In the genomic region with DNA sequence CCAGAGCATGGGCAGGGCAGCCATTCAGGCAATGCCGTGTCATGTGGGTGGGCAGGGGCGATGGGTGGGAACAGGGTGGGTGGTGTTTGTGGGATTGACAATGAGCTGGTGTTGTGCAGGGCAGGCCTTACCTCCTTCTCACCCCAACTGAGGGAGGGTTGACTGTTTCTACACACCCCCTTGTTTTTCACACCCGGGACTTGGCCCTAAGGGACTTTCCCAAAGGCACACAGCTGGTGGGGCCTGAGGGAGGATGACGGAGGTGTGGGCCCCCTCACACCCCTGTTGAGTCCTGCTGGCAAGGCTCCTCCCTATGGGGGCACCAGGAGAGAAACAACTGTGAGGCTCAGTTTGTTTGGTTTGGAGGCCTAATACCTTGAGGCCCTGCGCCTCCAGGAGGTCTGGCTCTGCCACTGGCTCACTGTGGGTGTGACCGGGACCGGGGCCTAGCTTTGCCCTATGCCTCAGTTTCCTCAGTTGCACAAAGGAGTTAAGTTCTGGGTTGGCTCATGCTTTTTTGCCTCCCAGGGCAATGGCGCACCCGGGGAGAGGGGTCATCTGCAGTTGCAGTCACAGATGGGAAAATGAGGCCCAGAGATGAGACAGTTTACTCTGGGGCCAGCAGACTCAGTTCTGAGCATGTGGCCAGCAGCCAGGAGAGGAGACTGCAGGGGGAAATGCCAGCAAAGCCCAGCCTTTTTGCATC, we compare ENCODE assay signal across 8 cellular contexts. TPM values are rescaled to one million over a fixed set of nuclear protein-coding genes. Genes with fewer than 3 reads are reported as not detected.
DNase-seq lines count a peak whose midpoint lies in the region; ATAC-seq and TF ChIP-seq lines count a peak whose summit lies in the region.

No MANE protein-coding gene starts in this region.

- in situ Hi-C loops in GM23248 (cut with MboI) = no loop called here

- peaks cover 7% of the 10 kb centered on the region for H3K4me1 ChIP-seq in GM23248 (ENCODE audit: insufficient read depth)

- CTCF ChIA-PET in CD4-positive, alpha-beta T cell (lab: Charles Lee) = no interaction called here

- peaks cover 24% of the 10 kb centered on the region for H3K4me1 Mint-ChIP-seq in CD4-positive, alpha-beta T cell (ENCODE audit: low read depth)
- H3K4me1 Mint-ChIP-seq in T-helper 1 cell treated with Interleukin-12 subunit alpha and Interleukin-12 subunit beta and Interleukin-4 antibody, amounts not matched to agents 30 μg/mL and 1 μg/mL, for 36 hours (ENCODE audit: low read depth) = peaks cover 14% of the 10 kb centered on the region
- peaks cover 40% of the 10 kb centered on the region for H3K4me1 Mint-ChIP-seq in glutamatergic neuron (ENCODE audit: low read depth, unreplicated experiment)

- H3K27me3 Mint-ChIP-seq in CD4-positive, alpha-beta T cell = no peaks in the 10 kb centered on the region
- H3K27me3 Mint-ChIP-seq in T-helper 1 cell treated with Interleukin-12 subunit alpha and Interleukin-12 subunit beta and Interleukin-4 antibody, amounts not matched to agents 30 μg/mL and 1 μg/mL, for 36 hours (ENCODE audit: low read depth) = no peaks in the 10 kb centered on the region
- peaks cover 17% of the 10 kb centered on the region for H3K27me3 Mint-ChIP-seq in glutamatergic neuron (ENCODE audit: unreplicated experiment)

- no peak overlapping the region for H3K27ac ChIP-seq in CD4-positive, alpha-beta T cell (ENCODE audit: low read depth, low read length)
- H3K27ac ChIP-seq in GM23248 = no peak overlapping the region

- H2AFZ ChIP-seq in GM23248 = no peak overlapping the region

- H3K9me2 ChIP-seq in GM23248 (ENCODE audit: insufficient read depth) = no peaks in the 10 kb centered on the region

- intact Hi-C loops in CD4-positive, alpha-beta T cell (cut with DNase I, micrococcal nuclease) = no loop called here

- peak; percentile 55 for ATAC-seq in CD4-positive, alpha-beta T cell (ENCODE audit: poor library complexity)
- peak; percentile 66 for ATAC-seq in GM19463 (IDR thresholded peaks at IDR 0.05; ENCODE audit: unreplicated experiment)
- ATAC-seq in GM21528 (IDR thresholded peaks at IDR 0.05; ENCODE audit: low FRiP score, unreplicated experiment) = no peak

- no peak overlapping the region for H3K4me2 ChIP-seq in GM23248 (ENCODE audit: unreplicated experiment)

- no peaks in the 10 kb centered on the region for H3K36me3 ChIP-seq in GM23248 (ENCODE audit: low read depth)

- no peaks in the 10 kb centered on the region for H3K9me3 Mint-ChIP-seq in CD4-positive, alpha-beta T cell
- no peaks in the 10 kb centered on the region for H3K9me3 Mint-ChIP-seq in T-helper 1 cell treated with Interleukin-12 subunit alpha and Interleukin-12 subunit beta and Interleukin-4 antibody, amounts not matched to agents 30 μg/mL and 1 μg/mL, for 36 hours
- peaks cover 15% of the 10 kb centered on the region for H3K9me3 Mint-ChIP-seq in glutamatergic neuron (ENCODE audit: unreplicated experiment)

- no peaks in the 10 kb centered on the region for H3K79me2 ChIP-seq in GM23248 (ENCODE audit: insufficient read depth)

- WGBS in GM23248 (ENCODE audit: low coverage in 1 of 2, low lambda C conversion rate in 2 of 2, missing lambda C conversion rate in 2 of 2), 2 experiments = 86 to 89% methylated on average over 9 of the region's 9 CpGs

- no peaks in the 10 kb centered on the region for H3F3A ChIP-seq in GM23248 (ENCODE audit: insufficient read depth)

- H3K9me3 ChIP-seq in CD4-positive, alpha-beta T cell (ENCODE audit: control insufficient read depth, low read length) = no peaks in the 10 kb centered on the region
- no peaks in the 10 kb centered on the region for H3K9me3 ChIP-seq in GM23248 (ENCODE audit: low read depth)

- no peak overlapping the region for H3K4me3 ChIP-seq in GM23248

- peak in 2 of 10 experiments; percentile 21 to 26 for DNase-seq in CD4-positive, alpha-beta T cell
- no peak for DNase-seq in glutamatergic neuron
- no peak for DNase-seq in NCI-H526 (lab: John Stamatoyannopoulos, UW)
- DNase-seq in NCI-H2196 treated with DMSO at 0.1 percent for 48 hours (lab: John Stamatoyannopoulos, UW; ENCODE audit: unreplicated experiment) = no peak
- no peak for DNase-seq in GM23248

- no peak overlapping the region for H3K27ac Mint-ChIP-seq in CD4-positive, alpha-beta T cell
- H3K27ac Mint-ChIP-seq in T-helper 1 cell treated with Interleukin-12 subunit alpha and Interleukin-12 subunit beta and Interleukin-4 antibody, amounts not matched to agents 30 μg/mL and 1 μg/mL, for 36 hours = peak overlapping the region; percentile 57
- peak overlapping the region; percentile 94 for H3K27ac Mint-ChIP-seq in glutamatergic neuron (ENCODE audit: unreplicated experiment)

- H3K4me3 Mint-ChIP-seq in CD4-positive, alpha-beta T cell = no peak overlapping the region
- no peak overlapping the region for H3K4me3 Mint-ChIP-seq in T-helper 1 cell treated with Interleukin-12 subunit alpha and Interleukin-12 subunit beta and Interleukin-4 antibody, amounts not matched to agents 30 μg/mL and 1 μg/mL, for 36 hours
- peak overlapping the region; percentile 32 for H3K4me3 Mint-ChIP-seq in glutamatergic neuron (ENCODE audit: unreplicated experiment)

- no peaks in the 10 kb centered on the region for H4K20me1 ChIP-seq in GM23248 (ENCODE audit: insufficient read depth)

- H3K27me3 ChIP-seq in CD4-positive, alpha-beta T cell (ENCODE audit: control insufficient read depth, insufficient read depth, low read length) = no peaks in the 10 kb centered on the region
- no peaks in the 10 kb centered on the region for H3K27me3 ChIP-seq in GM23248 (replicated peaks; ENCODE audit: insufficient read depth)

- peaks cover 18% of the 10 kb centered on the region for H3K36me3 Mint-ChIP-seq in CD4-positive, alpha-beta T cell (ENCODE audit: low read depth)
- peaks cover 6% of the 10 kb centered on the region for H3K36me3 Mint-ChIP-seq in T-helper 1 cell treated with Interleukin-12 subunit alpha and Interleukin-12 subunit beta and Interleukin-4 antibody, amounts not matched to agents 30 μg/mL and 1 μg/mL, for 36 hours (ENCODE audit: low read depth)
- peaks cover 4% of the 10 kb centered on the region for H3K36me3 Mint-ChIP-seq in glutamatergic neuron (ENCODE audit: unreplicated experiment)

- TF ChIP-seq CTCF in CD4-positive, alpha-beta T cell (IDR thresholded peaks at IDR 0.05) = no peak
- no peak for TF ChIP-seq CTCF in glutamatergic neuron (IDR thresholded peaks at IDR 0.05; ENCODE audit: partially characterized antibody, unreplicated experiment)

- no peak overlapping the region for H3K9ac ChIP-seq in GM23248

- POLR2A ChIA-PET in CD4-positive, alpha-beta T cell (lab: Charles Lee) = no interaction called here

RNA-seq across cellular contexts. Expression of gene DNAH1, which starts 5.1 kb away (rescaled TPM):
- total RNA-seq in CD4-positive, alpha-beta T cell = 10 to 100 TPM; 49.7 to 50.7 TPM
- total RNA-seq in glutamatergic neuron (ENCODE audit: unreplicated experiment) = 8.9 TPM
- 4.0 and 7.0 TPM in 2 replicates for total RNA-seq in GM23248 (2014; rRNA removed; shearing (Covaris generic))
- polyA plus RNA-seq in GM23248 (2016; fragmentation: Nextera tagmentation; extraction: Ambion mirVana) = 0.81 and 0.89 TPM in 2 replicates

RNA-seq across cellular contexts. Expression of gene GLYCTK, which starts 23.4 kb away (rescaled TPM):
- total RNA-seq in CD4-positive, alpha-beta T cell = 10 to 100 TPM; 24.4 to 24.6 TPM
- total RNA-seq in glutamatergic neuron (ENCODE audit: unreplicated experiment) = 7.5 TPM
- total RNA-seq in GM23248 (2014; rRNA removed; shearing (Covaris generic)) = 4.9 and 10.0 TPM in 2 replicates
- polyA plus RNA-seq in GM23248 (2016; fragmentation: Nextera tagmentation; extraction: Ambion mirVana) = 2.5 and 2.7 TPM in 2 replicates

RNA-seq across cellular contexts. Expression of gene WDR82, which starts 32.6 kb away (rescaled TPM):
- 100 to 1,000 TPM; 114 TPM for total RNA-seq in CD4-positive, alpha-beta T cell
- 118 TPM for total RNA-seq in glutamatergic neuron (ENCODE audit: unreplicated experiment)
- 45.3 and 56.1 TPM in 2 replicates for total RNA-seq in GM23248 (2014; rRNA removed; shearing (Covaris generic))
- 16.1 and 18.7 TPM in 2 replicates for polyA plus RNA-seq in GM23248 (2016; fragmentation: Nextera tagmentation; extraction: Ambion mirVana)
